ENCODE assay signal across 8 cellular contexts in the genomic region with DNA sequence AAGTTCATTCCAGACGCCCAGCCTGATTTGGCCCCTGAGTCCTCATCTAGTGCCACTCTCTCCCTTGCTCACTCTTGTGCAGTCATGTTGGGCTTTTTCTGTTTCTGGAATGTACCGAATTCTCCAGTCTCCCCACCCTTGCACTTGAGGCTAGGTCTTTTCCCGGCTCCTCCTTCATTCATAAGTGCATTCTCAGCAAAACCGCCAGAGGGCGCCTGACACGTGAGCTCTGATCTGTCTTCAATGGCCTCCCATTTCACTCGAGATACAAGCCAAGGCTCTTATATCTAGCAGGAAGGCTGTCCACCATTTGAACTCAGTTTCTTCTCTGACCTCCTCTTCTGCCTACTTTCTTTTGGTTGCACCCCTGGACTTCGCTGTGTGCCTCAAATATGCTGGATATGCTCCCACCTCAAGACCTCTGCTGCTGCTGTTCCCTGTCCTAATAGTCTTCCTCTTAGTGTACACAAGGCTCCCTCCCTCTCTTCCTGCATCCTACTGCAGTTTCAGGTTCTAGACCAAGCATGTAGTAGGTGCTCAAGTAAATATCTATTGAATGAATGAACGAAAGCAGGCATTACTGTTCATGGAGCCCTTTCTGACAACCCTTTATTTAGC.
A peak's percentile ranks its signal among the peaks of the same experiment; 100 is the strongest.
DNase-seq lines count a peak whose midpoint lies in the region; ATAC-seq and TF ChIP-seq lines count a peak whose summit lies in the region.

No MANE protein-coding gene starts in this region.

- ATAC-seq in CD4-positive, alpha-beta T cell (ENCODE audit: poor library complexity): peak; percentile 74
- ATAC-seq in HG03196 (IDR thresholded peaks at IDR 0.05; ENCODE audit: unreplicated experiment): peak; percentile 98

- no peak for TF ChIP-seq POLR2A in lower leg skin (IDR thresholded peaks at IDR 0.05)

- no peak overlapping the region for H3K4me3 ChIP-seq in lower leg skin (ENCODE audit: low read depth, poor library complexity, severe bottlenecking)

- no peak overlapping the region for H3K4me3 Mint-ChIP-seq in CD4-positive, alpha-beta T cell
- H3K4me3 Mint-ChIP-seq in activated CD4-positive, alpha-beta T cell treated with anti-CD3 and anti-CD28 coated beads, Interleukin-2, amount 10 ng/mL, durations not matched to agents 24 days and 14 days: no peak overlapping the region

- CTCF ChIA-PET in CD4-positive, alpha-beta T cell (lab: Charles Lee): interaction anchor here (0.9 kb wide), 1 partner anchor 496 kb away, joined by 5 read pairs; no protein-coding TSS in a partner anchor

- peaks cover 15% of the 10 kb centered on the region for H3K27me3 Mint-ChIP-seq in CD4-positive, alpha-beta T cell
- peaks cover 2% of the 10 kb centered on the region for H3K27me3 Mint-ChIP-seq in activated CD4-positive, alpha-beta T cell treated with anti-CD3 and anti-CD28 coated beads, Interleukin-2, amount 10 ng/mL, durations not matched to agents 24 days and 14 days

- POLR2A ChIA-PET in CD4-positive, alpha-beta T cell (lab: Charles Lee): interaction anchor here (1.3 kb wide), 1 partner anchor 496 kb away, joined by 3 read pairs; no protein-coding TSS in a partner anchor

- no peaks in the 10 kb centered on the region for H3K4me1 Mint-ChIP-seq in CD4-positive, alpha-beta T cell (ENCODE audit: low read depth)
- H3K4me1 Mint-ChIP-seq in activated CD4-positive, alpha-beta T cell treated with anti-CD3 and anti-CD28 coated beads, Interleukin-2, amount 10 ng/mL, durations not matched to agents 24 days and 14 days: peaks cover 3% of the 10 kb centered on the region

- no peaks in the 10 kb centered on the region for H3K27me3 ChIP-seq in CD4-positive, alpha-beta T cell (ENCODE audit: control insufficient read depth, insufficient read depth, low read length)

- no peak overlapping the region for H3K27ac Mint-ChIP-seq in CD4-positive, alpha-beta T cell
- no peak overlapping the region for H3K27ac Mint-ChIP-seq in activated CD4-positive, alpha-beta T cell treated with anti-CD3 and anti-CD28 coated beads, Interleukin-2, amount 10 ng/mL, durations not matched to agents 24 days and 14 days

- peak; percentile 85 for TF ChIP-seq CTCF in CD4-positive, alpha-beta T cell (IDR thresholded peaks at IDR 0.05)
- TF ChIP-seq CTCF in lower leg skin (IDR thresholded peaks at IDR 0.05): peak in 1 of 3 donors; percentile 18

- no peak overlapping the region for H3K27ac ChIP-seq in CD4-positive, alpha-beta T cell (ENCODE audit: low read depth, low read length)

- WGBS in lower leg skin, 2 donors: 19 to 22% methylated on average over 9 of the region's 9 CpGs

- H3K9me3 ChIP-seq in CD4-positive, alpha-beta T cell (ENCODE audit: control insufficient read depth, low read length): no peaks in the 10 kb centered on the region

- H3K9me3 Mint-ChIP-seq in CD4-positive, alpha-beta T cell: no peaks in the 10 kb centered on the region
- no peaks in the 10 kb centered on the region for H3K9me3 Mint-ChIP-seq in activated CD4-positive, alpha-beta T cell treated with anti-CD3 and anti-CD28 coated beads, Interleukin-2, amount 10 ng/mL, durations not matched to agents 24 days and 14 days

- no peaks in the 10 kb centered on the region for H3K36me3 Mint-ChIP-seq in CD4-positive, alpha-beta T cell (ENCODE audit: low read depth)
- no peaks in the 10 kb centered on the region for H3K36me3 Mint-ChIP-seq in activated CD4-positive, alpha-beta T cell treated with anti-CD3 and anti-CD28 coated beads, Interleukin-2, amount 10 ng/mL, durations not matched to agents 24 days and 14 days (ENCODE audit: low read depth)

- DNase-seq in CD4-positive, alpha-beta T cell: peak; percentile 15 to 54 (median 34)
- DNase-seq in GM19240 (ENCODE audit: insufficient read length, low spot score): peak; percentile 68
- DNase-seq in NCI-H345 (lab: John Stamatoyannopoulos, UW): peak; percentile 54
- DNase-seq in activated CD4-positive, alpha-beta T cell treated with anti-CD3 and anti-CD28 coated beads, Interleukin-2, amount 10 ng/mL, durations not matched to agents 24 days and 14 days: peak; percentile 88
- peak; percentile 21 to 49 for DNase-seq in dermis microvascular lymphatic vessel endothelial cell (ENCODE audit: low read depth in 2 of 2)
- DNase-seq in lower leg skin (ENCODE audit: low spot score in 2 of 2): peak; percentile 59 to 93
- DNase-seq in stimulated activated CD4-positive, alpha-beta T cell treated with anti-CD3 and anti-CD28 coated beads, TNF-alpha, amount 100 ng/mL, for 48 hours (ENCODE audit: low read depth in 3 of 3): peak; percentile 9 to 56 (median 27)

- intact Hi-C loops in CD4-positive, alpha-beta T cell (cut with DNase I, micrococcal nuclease): no loop called here
- intact Hi-C loops in activated CD4-positive, alpha-beta T cell treated with anti-CD3 and anti-CD28 coated beads, Interleukin-2, amount 10 ng/mL, durations not matched to agents 24 days and 14 days (cut with micrococcal nuclease): loop anchor here (1.0 kb wide), 1 partner anchor 496 kb away; no protein-coding TSS in a partner anchor
- intact Hi-C loops in lower leg skin (cut with DNase I; ENCODE audit: low total_unique reads): loop anchor here (5.0 kb wide), 1 partner anchor 299 kb away; no protein-coding TSS in a partner anchor

Comparison
In these comparisons a context has a peak if more than half of its experiments do, and no peak if none do; other contexts are left out.
1. DNase-seq: peak in every context shown above with its lines; median percentile 88 in activated CD4-positive, alpha-beta T cell treated with anti-CD3 and anti-CD28 coated beads, Interleukin-2, amount 10 ng/mL, durations not matched to agents 24 days and 14 days; 76 in lower leg skin; 68 in GM19240; 54 in NCI-H345; 35 in dermis microvascular lymphatic vessel endothelial cell; 34 in CD4-positive, alpha-beta T cell; 27 in stimulated activated CD4-positive, alpha-beta T cell treated with anti-CD3 and anti-CD28 coated beads, TNF-alpha, amount 100 ng/mL, for 48 hours.
2. intact Hi-C loops: an anchor here in activated CD4-positive, alpha-beta T cell treated with anti-CD3 and anti-CD28 coated beads, Interleukin-2, amount 10 ng/mL, durations not matched to agents 24 days and 14 days (1.0 kb wide) and lower leg skin (5.0 kb wide); none called in CD4-positive, alpha-beta T cell.